Comparison of ENCODE assay signal across 2 cellular contexts in genomic region chr1:2249559-2249906, GRCh38.
TF ChIP-seq lines count a peak whose summit lies in the region.

No MANE protein-coding gene starts in this region.

TF ChIP-seq in HEK293, 187 proteins besides CTCF, POLR2A, EP300 and RAD21:
- 0 out of 2 replicates have a peak, but pooled peaks have one; percentile 44 for TF ChIP-seq ZNF600 (tag by site-specific recombination; IDR thresholded peaks at IDR 0.05)
- no peak for TF ChIP-seq ZNF704 (tag by site-specific recombination; IDR thresholded peaks at IDR 0.05)
- no peak for TF ChIP-seq ZNF324 (tag by site-specific recombination; IDR thresholded peaks at IDR 0.05)
- no peak for TF ChIP-seq SP3 (tag by site-specific recombination; IDR thresholded peaks at IDR 0.05)
- TF ChIP-seq ZNF639 (tag by site-specific recombination; IDR thresholded peaks at IDR 0.05): no peak
- no peak for TF ChIP-seq ZSCAN18 (tag by site-specific recombination; IDR thresholded peaks at IDR 0.05)
- no peak for TF ChIP-seq ZNF626 (tag by site-specific recombination; IDR thresholded peaks at IDR 0.05)
- TF ChIP-seq ZNF391 (tag by site-specific recombination; IDR thresholded peaks at IDR 0.05; ENCODE audit: borderline replicate concordance, low read depth): no peak

TF ChIP-seq in H1, 55 proteins besides CTCF, POLR2A, EP300 and RAD21:
- TF ChIP-seq TEAD4 (IDR thresholded peaks at IDR 0.05; ENCODE audit: low read depth, low read length) (no peak), RXRA (IDR thresholded peaks at IDR 0.05; ENCODE audit: insufficient read depth, low read depth, low read length) (no peak), PHF8 (conservative IDR thresholded peaks at IDR 0.05; ENCODE audit: low read depth, low read length) (no peak), CREB1 (IDR thresholded peaks at IDR 0.05) (no peak), EGR1 (IDR thresholded peaks at IDR 0.05; ENCODE audit: borderline replicate concordance, low read depth, low read length) (no peak), POU5F1 (IDR thresholded peaks at IDR 0.05; ENCODE audit: low read depth, low read length) (no peak), SIX5 (IDR thresholded peaks at IDR 0.05; ENCODE audit: low read depth, low read length) (no peak)
TF ChIP-seq in H1: peak in this region for 0.
